Comparison of ENCODE assay signal across 8 cellular contexts in genomic region chr19:4328243-4328990, GRCh38. TPM values are rescaled to one million over a fixed set of nuclear protein-coding genes. Genes with fewer than 3 reads are reported as not detected.
DNase-seq lines count a peak whose midpoint lies in the region; ATAC-seq and TF ChIP-seq lines count a peak whose summit lies in the region.

No MANE protein-coding gene starts in this region.

- H3K4me1 ChIP-seq in SK-N-SH (ENCODE audit: control insufficient read depth in 1 of 2, insufficient read depth in 2 of 2, low read depth in 1 of 2, low read length in 1 of 2), result peaks cover 0 to 16% of the 10 kb centered on the region in 2 experiments; a peak in 2 of 4 replicates

- no peaks in the 10 kb centered on the region for H3K27me3 ChIP-seq in SK-N-SH (ENCODE audit: insufficient read depth)

- peaks cover 6% of the 10 kb centered on the region for H3F3A ChIP-seq in SK-N-SH (replicated peaks; ENCODE audit: insufficient read depth)

- H3K9me3 ChIP-seq in SK-N-SH, result no peaks in the 10 kb centered on the region

- H3K9me3 Mint-ChIP-seq in activated naive CD8-positive, alpha-beta T cell treated with anti-CD3 and anti-CD28 coated beads for 36 hours, result peaks cover 1% of the 10 kb centered on the region
- H3K9me3 Mint-ChIP-seq in progenitor cell of endocrine pancreas (ENCODE audit: low read depth) (no peaks in the 10 kb centered on the region), type B pancreatic cell (no peaks in the 10 kb centered on the region)

- CTCF ChIA-PET in SK-N-SH (lab: Yijun Ruan, JAX), result interaction anchor here (0.7 to 1.1 kb wide), 3 partner anchors 50 to 72 kb away, joined by 3 to 6 read pairs (median 4); partner anchors contain the start of gene SH3GL1

- H3K4me3 ChIP-seq in AG10803 (ENCODE audit: low read length) (peak overlapping the region; percentile 66), SK-N-SH (ENCODE audit: low read depth in 2 of 2, low read length in 1 of 2) (peak overlapping the region; percentile 59 to 83)

- DNase-seq in AG10803 (ENCODE audit: low read depth) (peak; percentile 92), SK-N-SH (peak; percentile 99), left cardiac atrium (peak; percentile 94), progenitor cell of endocrine pancreas (ENCODE audit: low spot score, unreplicated experiment) (peak; percentile 96), type B pancreatic cell (ENCODE audit: extremely low spot score, unreplicated experiment) (peak; percentile 98)
- peak; percentile 95 for DNase-seq in activated naive CD8-positive, alpha-beta T cell treated with anti-CD3 and anti-CD28 coated beads for 36 hours

- H3K9me2 ChIP-seq in SK-N-SH, result no peaks in the 10 kb centered on the region

- no peak for TF ChIP-seq EP300 in SK-N-SH (IDR thresholded peaks at IDR 0.05; ENCODE audit: borderline replicate concordance in 1 of 2, low read depth in 1 of 2, low read length in 1 of 2)

- H3K4me2 ChIP-seq in SK-N-SH, result peak overlapping the region; percentile 99

- intact Hi-C loops in left cardiac atrium (cut with DNase I), result no loop called here

- H3K27ac ChIP-seq in SK-N-SH (ENCODE audit: low read depth in 2 of 2, low read length in 1 of 2), result peak overlapping the region in 1 of 2 experiments; percentile 66; a peak in 1 of 4 replicates

- no peaks in the 10 kb centered on the region for H3K27me3 Mint-ChIP-seq in activated naive CD8-positive, alpha-beta T cell treated with anti-CD3 and anti-CD28 coated beads for 36 hours
- H3K27me3 Mint-ChIP-seq in progenitor cell of endocrine pancreas (peaks cover 9% of the 10 kb centered on the region), type B pancreatic cell (peaks cover 4% of the 10 kb centered on the region)

- H3K79me2 ChIP-seq in SK-N-SH (ENCODE audit: insufficient read depth), result peaks cover 7% of the 10 kb centered on the region; the same call in 1 of the 2 replicates

- peak overlapping the region; percentile 75 for H3K9ac ChIP-seq in SK-N-SH

- H3K4me1 Mint-ChIP-seq in activated naive CD8-positive, alpha-beta T cell treated with anti-CD3 and anti-CD28 coated beads for 36 hours, result peaks cover 22% of the 10 kb centered on the region
- H3K4me1 Mint-ChIP-seq in progenitor cell of endocrine pancreas (ENCODE audit: low read depth) (peaks cover 2% of the 10 kb centered on the region), type B pancreatic cell (ENCODE audit: unreplicated experiment) (no peaks in the 10 kb centered on the region)

- peak; percentile 81 for ATAC-seq in GM19351 (IDR thresholded peaks at IDR 0.05; ENCODE audit: unreplicated experiment)
- ATAC-seq in HG03469 (IDR thresholded peaks at IDR 0.05; ENCODE audit: unreplicated experiment), result peak; percentile 35
- ATAC-seq in left cardiac atrium, result peak; percentile 93 to 94

- peak overlapping the region; percentile 88 for H3K4me3 Mint-ChIP-seq in activated naive CD8-positive, alpha-beta T cell treated with anti-CD3 and anti-CD28 coated beads for 36 hours
- H3K4me3 Mint-ChIP-seq in progenitor cell of endocrine pancreas (ENCODE audit: low read depth) (peak overlapping the region; percentile 65), type B pancreatic cell (peak overlapping the region; percentile 85)

- peaks cover 14% of the 10 kb centered on the region for H3K36me3 Mint-ChIP-seq in activated naive CD8-positive, alpha-beta T cell treated with anti-CD3 and anti-CD28 coated beads for 36 hours
- H3K36me3 Mint-ChIP-seq in progenitor cell of endocrine pancreas (ENCODE audit: insufficient read depth), result peaks cover 4% of the 10 kb centered on the region
- H3K36me3 Mint-ChIP-seq in type B pancreatic cell, result no peaks in the 10 kb centered on the region

- no peak for TF ChIP-seq CTCF in AG10803 (conservative IDR thresholded peaks at IDR 0.05; ENCODE audit: low read length)
- TF ChIP-seq CTCF in SK-N-SH (IDR thresholded peaks at IDR 0.05), result no peak
- no peak for TF ChIP-seq CTCF in progenitor cell of endocrine pancreas (IDR thresholded peaks at IDR 0.05; ENCODE audit: unreplicated experiment)
- TF ChIP-seq CTCF in type B pancreatic cell (conservative IDR thresholded peaks at IDR 0.05), result no peak

- POLR2A ChIA-PET in SK-N-SH (lab: Yijun Ruan, JAX), result interaction anchor here (0.8 to 1.1 kb wide), 3 partner anchors 13 to 37 kb away, joined by 3 to 8 read pairs (median 3); no protein-coding TSS in a partner anchor

- H3K36me3 ChIP-seq in SK-N-SH (replicated peaks in 1 of 2; ENCODE audit: control insufficient read depth in 1 of 2, insufficient read depth in 2 of 2, low read length in 1 of 2), result no peaks in the 10 kb centered on the region

- peak overlapping the region; percentile 96 for H2AFZ ChIP-seq in SK-N-SH (ENCODE audit: low read depth)

- H3K27ac Mint-ChIP-seq in activated naive CD8-positive, alpha-beta T cell treated with anti-CD3 and anti-CD28 coated beads for 36 hours, result peak overlapping the region; percentile 91
- no peak overlapping the region for H3K27ac Mint-ChIP-seq in progenitor cell of endocrine pancreas
- peak overlapping the region; percentile 83 for H3K27ac Mint-ChIP-seq in type B pancreatic cell

- H4K20me1 ChIP-seq in SK-N-SH (ENCODE audit: insufficient read depth), result no peaks in the 10 kb centered on the region

- no peak for TF ChIP-seq RAD21 in SK-N-SH (IDR thresholded peaks at IDR 0.05; ENCODE audit: low read length)

- WGBS in SK-N-SH (ENCODE audit: low lambda C conversion rate), result 16% methylated on average over 40 of the region's 49 CpGs

TF ChIP-seq in SK-N-SH, 30 proteins besides CTCF, POLR2A, EP300 and RAD21 (continues in another document):
- TF ChIP-seq IRF3 (IDR thresholded peaks at IDR 0.05; ENCODE audit: low read depth, low read length), result no peak
- peak; percentile 90 for TF ChIP-seq PBX3 (IDR thresholded peaks at IDR 0.05)
- TF ChIP-seq MEF2A (IDR thresholded peaks at IDR 0.05; ENCODE audit: borderline replicate concordance, low read depth), result no peak
- no peak for TF ChIP-seq RFX5 (IDR thresholded peaks at IDR 0.05; ENCODE audit: low read length)
- TF ChIP-seq NRF1 (IDR thresholded peaks at IDR 0.05; ENCODE audit: low read depth, low read length), result peak; percentile 88
- no peak for TF ChIP-seq JUND (IDR thresholded peaks at IDR 0.05)
- TF ChIP-seq FOXJ3 (CRISPR knock-in tag; IDR thresholded peaks at IDR 0.05), result no peak

RNA-seq across cellular contexts. Expression of gene STAP2, which starts 10.2 kb away (rescaled TPM):
- 6.0 and 7.6 TPM in 2 replicates for polyA plus RNA-seq in SK-N-SH (2012; rRNA removed)
- polyA plus RNA-seq in SK-N-SH (2012; cell fraction: cytosol; rRNA removed), result 2.8 and 2.9 TPM in 2 replicates
- 5.6 and 6.1 TPM in 2 replicates for polyA plus RNA-seq in SK-N-SH (2012; cell fraction: nucleus; rRNA removed)
- 10 to 100 TPM; 12.3 to 13.1 TPM for total RNA-seq in activated naive CD8-positive, alpha-beta T cell treated with anti-CD3 and anti-CD28 coated beads for 36 hours
- total RNA-seq in left cardiac atrium, result 1 to 10 TPM; 4.8 to 8.2 TPM
- 35.6 and 41.0 TPM in 2 replicates for total RNA-seq in progenitor cell of endocrine pancreas
- 42.5 and 96.9 TPM in 2 replicates for total RNA-seq in type B pancreatic cell (ENCODE audit: low replicate concordance)

RNA-seq across cellular contexts. Expression of gene MPND, which starts 14.9 kb away (rescaled TPM):
- polyA plus RNA-seq in SK-N-SH (2012; rRNA removed), result 18.7 and 21.3 TPM in 2 replicates
- 9.7 and 14.7 TPM in 2 replicates for polyA plus RNA-seq in SK-N-SH (2012; cell fraction: cytosol; rRNA removed)
- polyA plus RNA-seq in SK-N-SH (2012; cell fraction: nucleus; rRNA removed), result 23.4 and 26.0 TPM in 2 replicates
- 10 to 100 TPM; 15.6 to 18.8 TPM for total RNA-seq in activated naive CD8-positive, alpha-beta T cell treated with anti-CD3 and anti-CD28 coated beads for 36 hours
- total RNA-seq in left cardiac atrium (10 to 100 TPM; 21.1 to 22.3 TPM), progenitor cell of endocrine pancreas (62.2 and 64.2 TPM in 2 replicates), type B pancreatic cell (ENCODE audit: low replicate concordance) (43.5 and 43.6 TPM in 2 replicates)

RNA-seq across cellular contexts. Expression of gene FSD1, which starts 24.0 kb away (rescaled TPM):
- polyA plus RNA-seq in SK-N-SH (2012; rRNA removed), result 46.7 and 49.0 TPM in 2 replicates
- polyA plus RNA-seq in SK-N-SH (2012; cell fraction: cytosol; rRNA removed), result 18.6 and 33.9 TPM in 2 replicates
- 90.3 and 101 TPM in 2 replicates for polyA plus RNA-seq in SK-N-SH (2012; cell fraction: nucleus; rRNA removed)
- total RNA-seq in activated naive CD8-positive, alpha-beta T cell treated with anti-CD3 and anti-CD28 coated beads for 36 hours, result 10 to 100 TPM; 21.0 to 21.3 TPM
- total RNA-seq in left cardiac atrium, result not detected
- 22.2 and 25.1 TPM in 2 replicates for total RNA-seq in progenitor cell of endocrine pancreas
- 4.8 and 26.3 TPM in 2 replicates for total RNA-seq in type B pancreatic cell (ENCODE audit: low replicate concordance)

RNA-seq across cellular contexts. Expression of gene TMIGD2, which starts 26.2 kb away (rescaled TPM):
- 0.06 TPM in 1 of 2 replicates, not detected in the other for polyA plus RNA-seq in SK-N-SH (2012; rRNA removed)
- 0.03 and 0.21 TPM in 2 replicates for polyA plus RNA-seq in SK-N-SH (2012; cell fraction: cytosol; rRNA removed)
- not detected in 2 replicates for polyA plus RNA-seq in SK-N-SH (2012; cell fraction: nucleus; rRNA removed)
- total RNA-seq in activated naive CD8-positive, alpha-beta T cell treated with anti-CD3 and anti-CD28 coated beads for 36 hours, result 10 to 100 TPM; 12.6 to 14.7 TPM
- total RNA-seq in left cardiac atrium (under 1 TPM in 1 of 2 donors, not detected in 1; 0.29 TPM), progenitor cell of endocrine pancreas (not detected in 2 replicates), type B pancreatic cell (ENCODE audit: low replicate concordance) (not detected in 2 replicates)

RNA-seq across cellular contexts. Expression of gene SHD, which starts 49.4 kb away (rescaled TPM):
- 3.1 and 6.9 TPM in 2 replicates for polyA plus RNA-seq in SK-N-SH (2012; rRNA removed)
- polyA plus RNA-seq in SK-N-SH (2012; cell fraction: cytosol; rRNA removed), result 3.0 and 7.6 TPM in 2 replicates
- 8.5 and 32.8 TPM in 2 replicates for polyA plus RNA-seq in SK-N-SH (2012; cell fraction: nucleus; rRNA removed)
- total RNA-seq in activated naive CD8-positive, alpha-beta T cell treated with anti-CD3 and anti-CD28 coated beads for 36 hours, result not detected
- total RNA-seq in left cardiac atrium, result 10 to 100 TPM; 21.4 to 37.0 TPM
- total RNA-seq in progenitor cell of endocrine pancreas, result 0.74 and 0.82 TPM in 2 replicates
- 4.9 and 6.1 TPM in 2 replicates for total RNA-seq in type B pancreatic cell (ENCODE audit: low replicate concordance)

Comparison
In these comparisons a context has a peak if more than half of its experiments do, and no peak if none do; other contexts are left out.
1. ATAC-seq: peak in every context shown above with its lines; median percentile 94 in left cardiac atrium; 81 in GM19351; 35 in HG03469.